23 cellular contexts compared by ENCODE assay signal in the genomic region with DNA sequence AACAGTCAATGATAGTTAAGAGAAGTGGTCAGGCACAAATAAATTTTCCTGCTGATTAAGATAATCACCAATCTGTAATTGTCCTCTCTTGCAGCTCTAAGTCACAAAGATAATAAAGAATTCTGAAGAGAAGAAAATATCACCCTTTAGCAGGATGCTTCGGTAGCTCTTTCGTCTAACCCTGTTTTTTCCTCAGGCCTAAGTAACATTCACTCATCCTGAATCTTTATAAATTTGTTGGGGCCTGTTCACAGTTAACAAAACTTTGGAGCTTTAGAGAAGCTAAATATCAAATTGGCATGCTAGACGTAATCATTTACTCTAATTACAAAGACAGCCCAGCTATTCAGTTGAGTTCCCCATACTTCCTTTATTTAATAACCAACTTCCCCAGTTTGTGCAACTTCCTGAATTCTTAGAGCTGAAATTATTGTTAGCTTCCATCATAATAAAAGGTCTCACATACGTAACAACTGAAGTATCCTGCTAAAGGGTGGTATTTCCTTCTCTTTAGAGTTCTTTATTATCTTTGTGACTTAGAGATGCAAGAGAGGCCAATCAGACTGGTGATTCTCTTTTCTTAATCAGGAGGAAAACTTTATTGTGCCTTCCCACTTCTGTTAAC.
DNase-seq lines count a peak whose midpoint lies in the region; ATAC-seq and TF ChIP-seq lines count a peak whose summit lies in the region.
"Had no signal": no experiment of that assay in that cellular context is flagged by ENCODE, and none has a peak within 500 bp of the region (broad histone marks: within the 10 kb centered on the region; RNA-seq: fewer than 3 reads in every experiment).

No MANE protein-coding gene starts in this region.

- POLR2A ChIA-PET in HEK293 (lab: Yijun Ruan, JAX) = interaction anchor here (1.1 kb wide), 1 partner anchor 353 kb away, joined by 3 read pairs; no protein-coding TSS in a partner anchor

- no peaks in the 10 kb centered on the region for H3K27me3 ChIP-seq in gastrocnemius medialis
- H3K27me3 ChIP-seq: adrenal gland, brain microvascular endothelial cell had no signal

- DNase-seq in NOMO-1 treated with DMSO at 0.1 percent for 48 hours (lab: John Stamatoyannopoulos, UW; ENCODE audit: unreplicated experiment) = peak; percentile 98
- peak; percentile 5 to 41 for DNase-seq in cardiac fibroblast (ENCODE audit: low read depth in 2 of 2)
- no peak for DNase-seq in gastrocnemius medialis
- DNase-seq in GM13976 (ENCODE audit: low spot score) = no peak
- DNase-seq in NK-92 treated with Interleukin-12 subunit alpha and Interleukin-12 subunit beta, amount 100 ng/mL, for 24 hours (lab: John Stamatoyannopoulos, UW) = no peak
- no peak for DNase-seq in cerebellar nuclear complex (lab: John Stamatoyannopoulos, UW)
- DNase-seq: activated CD4-positive, alpha-beta T cell treated with anti-CD3 and anti-CD28 coated beads for 1 hour; activated CD8-positive, alpha-beta T cell treated with anti-CD3 and anti-CD28 coated beads, Interleukin-2, amount 10 ng/mL, durations not matched to agents 7 days and 5 days; adrenal gland; brain microvascular endothelial cell; CD4-positive, alpha-beta memory T cell; Karpas-422; midbrain; NCI-H1105; NCI-H2029 treated with DMSO at 0.1 percent for 48 hours; NCI-H510A; RPMI8226; SK-N-SH had no signal

- TF ChIP-seq CTCF in HEK293 (tag by site-specific recombination; IDR thresholded peaks at IDR 0.05) (no peak), cardiac fibroblast (IDR thresholded peaks at IDR 0.05; ENCODE audit: low read depth, low read length) (no peak), gastrocnemius medialis (IDR thresholded peaks at IDR 0.05 in 4 of 5, conservative IDR thresholded peaks at IDR 0.05 in 1 of 5) (no peak), GM13976 (IDR thresholded peaks at IDR 0.05; ENCODE audit: borderline replicate concordance, control extremely low read depth, extremely low read depth, insufficient read depth, missing control alignments) (no peak)

- CTCF ChIA-PET in HEK293 (lab: Yijun Ruan, JAX) = interaction anchor here (0.5 to 1.2 kb wide), 2 partner anchors 59 to 152 kb away, joined by 3 read pairs; no protein-coding TSS in a partner anchor

- H3K4me1 ChIP-seq in HEK293 (ENCODE audit: control insufficient read depth, insufficient read depth, low read length) (no peaks in the 10 kb centered on the region), gastrocnemius medialis (no peaks in the 10 kb centered on the region)
- H3K4me1 ChIP-seq: adrenal gland, parathyroid adenoma had no signal

- peak in 1 of 2 donors; percentile 60 for ATAC-seq in gastrocnemius medialis
- ATAC-seq: activated CD8-positive, alpha-beta T cell treated with anti-CD3 and anti-CD28 coated beads, Interleukin-2, amount 10 ng/mL, durations not matched to agents 7 days and 5 days; GM12878; sciatic nerve had no signal

- H3K27ac ChIP-seq in HEK293 (ENCODE audit: extremely low read depth, low read depth, low read length) = no peak overlapping the region
- H3K27ac ChIP-seq in gastrocnemius medialis = peak overlapping the region in 3 of 4 donors; percentile 16 to 64 (median 53)
- H3K27ac ChIP-seq: adrenal gland, brain microvascular endothelial cell, coronary artery, parathyroid adenoma had no signal

- H3K9me3 ChIP-seq in HEK293 (ENCODE audit: control insufficient read depth, insufficient read depth, low read depth, low read length) (no peaks in the 10 kb centered on the region), gastrocnemius medialis (no peaks in the 10 kb centered on the region)
- H3K9me3 ChIP-seq: adrenal gland, SK-N-SH had no signal

- H3K4me3 ChIP-seq in HEK293 (ENCODE audit: low read depth, low read length) (no peak overlapping the region), cardiac fibroblast (replicated peaks in 1 of 2; ENCODE audit: low read depth in 2 of 2, low read length in 2 of 2) (no peak overlapping the region), gastrocnemius medialis (no peak overlapping the region)
- H3K4me3 ChIP-seq: adrenal gland, coronary artery, GM12878 had no signal

- in situ Hi-C loops in gastrocnemius medialis (cut with MboI; ENCODE audit: low sequenced_read_pairs in 4 of 4) (no loop called here), GM13976 (cut with MboI; ENCODE audit: low sequenced_read_pairs, unreplicated experiment) (no loop called here)

- no peaks in the 10 kb centered on the region for H3K36me3 ChIP-seq in HEK293 (ENCODE audit: control insufficient read depth in 2 of 2, insufficient read depth in 1 of 2, low read length in 2 of 2)
- no peaks in the 10 kb centered on the region for H3K36me3 ChIP-seq in gastrocnemius medialis
- H3K36me3 ChIP-seq: adrenal gland, brain microvascular endothelial cell had no signal

- intact Hi-C loops in gastrocnemius medialis (cut with DNase I; ENCODE audit: low total_unique reads) = no loop called here

- TF ChIP-seq POLR2A in gastrocnemius medialis (IDR thresholded peaks at IDR 0.05) = no peak

TF ChIP-seq in HEK293, 187 proteins besides CTCF, POLR2A, EP300 and RAD21:
- peak; percentile 96 for TF ChIP-seq ZNF184 (tag by site-specific recombination; IDR thresholded peaks at IDR 0.05)
- TF ChIP-seq ZNF274 (IDR thresholded peaks at IDR 0.05; ENCODE audit: low read length) = no peak
- no peak for TF ChIP-seq ZNF274 (tag by site-specific recombination; IDR thresholded peaks at IDR 0.05; ENCODE audit: borderline replicate concordance)

Comparison
In these comparisons a context has a peak if more than half of its experiments do, and no peak if none do; other contexts are left out.
1. DNase-seq: peak in NOMO-1 treated with DMSO at 0.1 percent for 48 hours (single experiment) and cardiac fibroblast (2 of 2); none in gastrocnemius medialis (0 of 2), GM13976 (single experiment), NK-92 treated with Interleukin-12 subunit alpha and Interleukin-12 subunit beta, amount 100 ng/mL, for 24 hours (single experiment) and cerebellar nuclear complex (0 of 2).